In genomic region chr6:78623567-78623966, GRCh38 we compare ENCODE assay signal across 23 cellular contexts.
"Had no signal": no experiment of that assay in that cellular context is flagged by ENCODE, and none has a peak within 500 bp of the region (broad histone marks: within the 10 kb centered on the region; RNA-seq: fewer than 3 reads in every experiment).

No MANE protein-coding gene starts in this region.

- H3K4me3 Mint-ChIP-seq: naive thymus-derived CD4-positive, alpha-beta T cell; nephron progenitor cell; stimulated activated naive B cell treated with anti-CD40 and anti-IgM and Interleukin-4, amounts not matched to agents 10 μg/mL and 1 μg/mL and 100 μg/mL, for 72 hours; stimulated activated naive CD8-positive, alpha-beta T cell treated with anti-CD3 and anti-CD28 coated beads, Interleukin-15, amount 100 ng/mL, for 72 hours had no signal

- H3K27me3 ChIP-seq: gastrocnemius medialis, left lung, right lobe of liver, suprapubic skin, transverse colon, vagina had no signal

- H3K36me3 ChIP-seq: gastrocnemius medialis, left lung, right lobe of liver, suprapubic skin, transverse colon, vagina had no signal

- H3K27ac Mint-ChIP-seq: naive thymus-derived CD4-positive, alpha-beta T cell; nephron progenitor cell; stimulated activated naive B cell treated with anti-CD40 and anti-IgM and Interleukin-4, amounts not matched to agents 10 μg/mL and 1 μg/mL and 100 μg/mL, for 72 hours; stimulated activated naive CD8-positive, alpha-beta T cell treated with anti-CD3 and anti-CD28 coated beads, Interleukin-15, amount 100 ng/mL, for 72 hours had no signal

- H3K4me3 ChIP-seq: coronary artery, gastrocnemius medialis, left lung, psoas muscle, right lobe of liver, suprapubic skin, transverse colon, vagina had no signal

- H3K9me3 Mint-ChIP-seq: nephron progenitor cell; stimulated activated naive B cell treated with anti-CD40 and anti-IgM and Interleukin-4, amounts not matched to agents 10 μg/mL and 1 μg/mL and 100 μg/mL, for 72 hours; stimulated activated naive CD8-positive, alpha-beta T cell treated with anti-CD3 and anti-CD28 coated beads, Interleukin-15, amount 100 ng/mL, for 72 hours had no signal

- FAIRE-seq: endothelial cell of umbilical vein had no signal

- H3K4me1 ChIP-seq: gastrocnemius medialis, left lung, psoas muscle, right lobe of liver, suprapubic skin, transverse colon, vagina had no signal

- H3K9me3 ChIP-seq: gastrocnemius medialis, left lung, psoas muscle, right lobe of liver, suprapubic skin, transverse colon, vagina had no signal

- DNase-seq: dermis blood vessel endothelial cell; effector memory CD4-positive, alpha-beta T cell; gastrocnemius medialis; head of caudate nucleus; left cardiac atrium; left lung; mesenchymal stem cell; midbrain; naive thymus-derived CD4-positive, alpha-beta T cell; nephron progenitor cell; nucleus accumbens; psoas muscle; right lobe of liver; small intestine; stimulated activated CD4-positive, alpha-beta T cell treated with anti-CD3 and anti-CD28 coated beads, Interleukin-15, amount 100 ng/mL, for 24 hours; stimulated activated CD4-positive, alpha-beta T cell treated with anti-CD3 and anti-CD28 coated beads, Interleukin-2, amount 100 ng/mL, for 48 hours; stimulated activated naive B cell treated with anti-CD40 and anti-IgM and Interleukin-4, amounts not matched to agents 10 μg/mL and 1 μg/mL and 100 μg/mL, for 72 hours; stimulated activated naive CD8-positive, alpha-beta T cell treated with anti-CD3 and anti-CD28 coated beads, Interleukin-15, amount 100 ng/mL, for 72 hours; transverse colon had no signal

- H3K27ac ChIP-seq: coronary artery, gastrocnemius medialis, left lung, psoas muscle, right lobe of liver, suprapubic skin, transverse colon, vagina had no signal

- ATAC-seq: gastrocnemius medialis; left cardiac atrium; left lung; naive thymus-derived CD4-positive, alpha-beta T cell; psoas muscle; right lobe of liver; stimulated activated naive B cell treated with anti-CD40 and anti-IgM and Interleukin-4, amounts not matched to agents 10 μg/mL and 1 μg/mL and 100 μg/mL, for 72 hours; stimulated activated naive CD8-positive, alpha-beta T cell treated with anti-CD3 and anti-CD28 coated beads, Interleukin-15, amount 100 ng/mL, for 72 hours had no signal

- H3K36me3 Mint-ChIP-seq: naive thymus-derived CD4-positive, alpha-beta T cell; stimulated activated naive B cell treated with anti-CD40 and anti-IgM and Interleukin-4, amounts not matched to agents 10 μg/mL and 1 μg/mL and 100 μg/mL, for 72 hours had no signal

- H3K4me1 Mint-ChIP-seq: naive thymus-derived CD4-positive, alpha-beta T cell; nephron progenitor cell; stimulated activated naive B cell treated with anti-CD40 and anti-IgM and Interleukin-4, amounts not matched to agents 10 μg/mL and 1 μg/mL and 100 μg/mL, for 72 hours; stimulated activated naive CD8-positive, alpha-beta T cell treated with anti-CD3 and anti-CD28 coated beads, Interleukin-15, amount 100 ng/mL, for 72 hours had no signal
